Comparison of ENCODE assay signal across 10 cellular contexts in the genomic region with DNA sequence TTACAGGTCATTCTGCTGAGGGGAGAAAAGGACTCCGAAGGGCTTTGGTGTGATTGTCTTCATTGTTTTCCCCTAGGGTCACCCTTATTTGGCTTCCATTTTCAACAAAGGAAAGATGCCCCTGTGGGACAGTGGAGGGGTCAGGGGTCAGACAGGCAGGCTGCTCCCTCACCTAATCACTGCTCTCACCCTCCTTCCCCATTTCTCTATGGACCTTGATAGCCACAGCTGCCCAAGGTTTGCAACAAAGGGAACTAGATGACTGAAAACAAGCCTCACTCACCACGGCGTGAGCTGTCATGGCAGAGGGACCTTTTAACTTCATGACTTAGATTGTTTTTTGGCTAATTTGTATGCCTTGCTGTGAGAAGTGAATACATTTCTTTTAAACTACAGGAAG. TPM values are rescaled to one million over a fixed set of nuclear protein-coding genes. Genes with fewer than 3 reads are reported as not detected.
DNase-seq lines count a peak whose midpoint lies in the region; ATAC-seq and TF ChIP-seq lines count a peak whose summit lies in the region.
"Had no signal": no experiment of that assay in that cellular context is flagged by ENCODE, and none has a peak within 500 bp of the region (broad histone marks: within the 10 kb centered on the region; RNA-seq: fewer than 3 reads in every experiment).

No MANE protein-coding gene starts in this region.

- BruUV-seq in A673 (replicated peaks; lab: Mats Ljungman, UMichigan) = no TSS peak

- no peak overlapping the region for H3K27ac ChIP-seq in CD8-positive, alpha-beta memory T cell (ENCODE audit: low read depth, low read length)
- H3K27ac ChIP-seq in A673 (ENCODE audit: low read depth, low read length, poor library complexity, severe bottlenecking) = no peak overlapping the region
- H3K27ac ChIP-seq: epithelial cell of prostate had no signal

- no peaks in the 10 kb centered on the region for H3K9me3 ChIP-seq in CD8-positive, alpha-beta memory T cell (ENCODE audit: low read length)
- no peaks in the 10 kb centered on the region for H3K9me3 ChIP-seq in A673 (ENCODE audit: low read depth, low read length, poor library complexity, severe bottlenecking)

- POLR2A ChIA-PET in CD8-positive, alpha-beta memory T cell (lab: Charles Lee) = no interaction called here
- POLR2A ChIA-PET in A673 (lab: Charles Lee; ENCODE audit: low non-redundant PET) = no interaction called here
- POLR2A ChIA-PET in naive thymus-derived CD8-positive, alpha-beta T cell (lab: Charles Lee) = no interaction called here

- H3K4me3 Mint-ChIP-seq in glutamatergic neuron (ENCODE audit: unreplicated experiment) = peak overlapping the region; percentile 77
- no peak overlapping the region for H3K4me3 Mint-ChIP-seq in CD8-positive, alpha-beta memory T cell
- peak overlapping the region in 4 of 10 donors; percentile 22 to 66 (median 34) for H3K4me3 Mint-ChIP-seq in naive thymus-derived CD8-positive, alpha-beta T cell

- peak; percentile 45 for DNase-seq in glutamatergic neuron
- no peak for DNase-seq in NCI-H128 (lab: John Stamatoyannopoulos, UW; ENCODE audit: unreplicated experiment)
- no peak for DNase-seq in CD8-positive, alpha-beta memory T cell
- DNase-seq in A673 (ENCODE audit: low spot score) = no peak
- no peak for DNase-seq in naive thymus-derived CD8-positive, alpha-beta T cell

- peaks cover 1% of the 10 kb centered on the region for H3K27me3 Mint-ChIP-seq in glutamatergic neuron (ENCODE audit: unreplicated experiment)
- H3K27me3 Mint-ChIP-seq in CD8-positive, alpha-beta memory T cell = peaks cover 18 to 37% of the 10 kb centered on the region in 2 donors
- peaks cover 5 to 27% (median 15%) of the 10 kb centered on the region in 5 donors for H3K27me3 Mint-ChIP-seq in naive thymus-derived CD8-positive, alpha-beta T cell

- no peaks in the 10 kb centered on the region for H3K27me3 ChIP-seq in CD8-positive, alpha-beta memory T cell (ENCODE audit: insufficient read depth, low read length, poor library complexity, severe bottlenecking)
- H3K27me3 ChIP-seq in A673 (replicated peaks; ENCODE audit: insufficient read depth, low read depth, low read length, poor library complexity) = no peaks in the 10 kb centered on the region

- ATAC-seq in GM18517 (IDR thresholded peaks at IDR 0.05; ENCODE audit: unreplicated experiment) = peak; percentile 23
- peak; percentile 44 for ATAC-seq in GM21447 (IDR thresholded peaks at IDR 0.05; ENCODE audit: unreplicated experiment)
- peak; percentile 26 for ATAC-seq in HG03095 (IDR thresholded peaks at IDR 0.05; ENCODE audit: unreplicated experiment)
- no peak for ATAC-seq in naive thymus-derived CD8-positive, alpha-beta T cell

- peaks cover 4% of the 10 kb centered on the region for H3K9me3 Mint-ChIP-seq in glutamatergic neuron (ENCODE audit: unreplicated experiment)
- H3K9me3 Mint-ChIP-seq in CD8-positive, alpha-beta memory T cell = no peaks in the 10 kb centered on the region
- H3K9me3 Mint-ChIP-seq in naive thymus-derived CD8-positive, alpha-beta T cell = peaks cover 0 to 3% (median 0%) of the 10 kb centered on the region in 9 donors

- H3K4me1 ChIP-seq in CD8-positive, alpha-beta memory T cell (ENCODE audit: insufficient read depth, low read length) = no peaks in the 10 kb centered on the region
- H3K4me1 ChIP-seq in A673 (ENCODE audit: insufficient read depth, low read length, poor library complexity, severe bottlenecking) = no peaks in the 10 kb centered on the region

- no peaks in the 10 kb centered on the region for H3K36me3 ChIP-seq in CD8-positive, alpha-beta memory T cell (ENCODE audit: insufficient read depth, low read length)
- H3K36me3 ChIP-seq in A673 (ENCODE audit: insufficient read depth, low read length, poor library complexity, severe bottlenecking) = no peaks in the 10 kb centered on the region

- TF ChIP-seq CTCF in glutamatergic neuron (IDR thresholded peaks at IDR 0.05; ENCODE audit: partially characterized antibody, unreplicated experiment) (no peak), A673 (conservative IDR thresholded peaks at IDR 0.05; ENCODE audit: low read depth, low read length) (no peak)

- H3K4me3 ChIP-seq in CD8-positive, alpha-beta memory T cell (ENCODE audit: low read length) = no peak overlapping the region
- H3K4me3 ChIP-seq in A673 (ENCODE audit: low read depth, low read length, poor library complexity, severe bottlenecking) = no peak overlapping the region

- intact Hi-C loops in A673 (cut with micrococcal nuclease; ENCODE audit: unreplicated experiment) = no loop called here

- no peaks in the 10 kb centered on the region for H3K36me3 Mint-ChIP-seq in glutamatergic neuron (ENCODE audit: unreplicated experiment)
- peaks cover 0 to 2% (median 0%) of the 10 kb centered on the region in 3 donors for H3K36me3 Mint-ChIP-seq in CD8-positive, alpha-beta memory T cell
- H3K36me3 Mint-ChIP-seq in naive thymus-derived CD8-positive, alpha-beta T cell = peaks cover 0 to 10% (median 0%) of the 10 kb centered on the region in 3 donors
- H3K36me3 Mint-ChIP-seq: brain had no signal

- peaks cover 18% of the 10 kb centered on the region for H3K4me1 Mint-ChIP-seq in glutamatergic neuron (ENCODE audit: low read depth, unreplicated experiment)
- H3K4me1 Mint-ChIP-seq in CD8-positive, alpha-beta memory T cell = peaks cover 12% of the 10 kb centered on the region in 3 donors
- peaks cover 9 to 14% (median 10%) of the 10 kb centered on the region in 4 donors for H3K4me1 Mint-ChIP-seq in naive thymus-derived CD8-positive, alpha-beta T cell

- CTCF ChIA-PET in CD8-positive, alpha-beta memory T cell (lab: Charles Lee) = no interaction called here
- CTCF ChIA-PET in A673 (lab: Charles Lee) = no interaction called here

- H3K27ac Mint-ChIP-seq in glutamatergic neuron (ENCODE audit: unreplicated experiment) = peak overlapping the region; percentile 95
- no peak overlapping the region for H3K27ac Mint-ChIP-seq in CD8-positive, alpha-beta memory T cell
- peak overlapping the region in 1 of 10 donors; percentile 7 for H3K27ac Mint-ChIP-seq in naive thymus-derived CD8-positive, alpha-beta T cell

RNA-seq across cellular contexts. Expression of a gene that starts 40.7 kb away (rescaled TPM):
- total RNA-seq in glutamatergic neuron (ENCODE audit: unreplicated experiment) = not detected
- total RNA-seq in CD8-positive, alpha-beta memory T cell = not detected
- not detected for polyA plus RNA-seq in CD8-positive, alpha-beta memory T cell
- not detected in 2 replicates for total RNA-seq in A673 (2021)
- total RNA-seq in naive thymus-derived CD8-positive, alpha-beta T cell = not detected
- not detected for polyA plus RNA-seq in naive thymus-derived CD8-positive, alpha-beta T cell

Comparison
In these comparisons a context has a peak if more than half of its experiments do, and no peak if none do; other contexts are left out.
1. ATAC-seq: peak in GM18517 (single experiment), GM21447 (single experiment) and HG03095 (single experiment); none in naive thymus-derived CD8-positive, alpha-beta T cell (0 of 2).